2 cellular contexts compared by ENCODE assay signal in the genomic region with DNA sequence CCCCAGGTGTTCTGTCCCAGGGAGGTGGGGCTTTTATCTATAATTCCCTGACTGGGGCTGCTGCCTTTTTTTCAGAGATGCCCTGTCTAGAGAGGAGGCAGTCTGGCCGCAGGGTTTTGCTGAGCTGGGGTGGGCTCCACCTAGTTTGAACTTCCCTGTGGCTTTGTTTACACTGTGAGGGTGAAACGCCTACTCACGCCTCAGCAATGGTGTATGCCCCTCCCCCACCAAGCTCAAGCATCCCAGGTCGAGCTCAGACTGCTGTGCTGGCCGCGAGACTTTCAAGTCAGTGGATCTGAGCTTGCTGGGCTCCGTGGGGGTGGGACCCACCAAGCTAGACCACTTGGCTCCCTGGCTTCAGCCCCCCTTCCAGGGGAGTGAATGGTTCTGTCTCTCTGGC.
TF ChIP-seq lines count a peak whose summit lies in the region.

No MANE protein-coding gene starts in this region.

TF ChIP-seq in IMR-90, 13 proteins besides CTCF, POLR2A, EP300 and RAD21:
- TF ChIP-seq SMC3 (IDR thresholded peaks at IDR 0.05; ENCODE audit: low read depth, low read length) (no peak), MAFK (IDR thresholded peaks at IDR 0.05; ENCODE audit: low read depth, low read length) (no peak), CEBPB (IDR thresholded peaks at IDR 0.05; ENCODE audit: low read depth, low read length) (no peak), CHD1 (IDR thresholded peaks at IDR 0.05; ENCODE audit: low read depth, low read length) (no peak), MAZ (IDR thresholded peaks at IDR 0.05; ENCODE audit: borderline replicate concordance, low read depth, low read length) (no peak), BHLHE40 (IDR thresholded peaks at IDR 0.05; ENCODE audit: low read depth, low read length) (no peak), RCOR1 (IDR thresholded peaks at IDR 0.05; ENCODE audit: insufficient replicate concordance, low read length) (no peak), NFE2L2 (IDR thresholded peaks at IDR 0.05; ENCODE audit: low read depth, low read length) (no peak), FOS (IDR thresholded peaks at IDR 0.05; ENCODE audit: low read depth, low read length) (no peak), MXI1 (IDR thresholded peaks at IDR 0.05; ENCODE audit: borderline replicate concordance, low read depth, low read length) (no peak), RFX5 (IDR thresholded peaks at IDR 0.05; ENCODE audit: low read depth, low read length) (no peak)
- TF ChIP-seq, protein P1, sequence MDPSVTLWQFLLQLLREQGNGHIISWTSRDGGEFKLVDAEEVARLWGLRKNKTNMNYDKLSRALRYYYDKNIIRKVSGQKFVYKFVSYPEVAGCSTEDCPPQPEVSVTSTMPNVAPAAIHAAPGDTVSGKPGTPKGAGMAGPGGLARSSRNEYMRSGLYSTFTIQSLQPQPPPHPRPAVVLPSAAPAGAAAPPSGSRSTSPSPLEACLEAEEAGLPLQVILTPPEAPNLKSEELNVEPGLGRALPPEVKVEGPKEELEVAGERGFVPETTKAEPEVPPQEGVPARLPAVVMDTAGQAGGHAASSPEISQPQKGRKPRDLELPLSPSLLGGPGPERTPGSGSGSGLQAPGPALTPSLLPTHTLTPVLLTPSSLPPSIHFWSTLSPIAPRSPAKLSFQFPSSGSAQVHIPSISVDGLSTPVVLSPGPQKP (IDR thresholded peaks at IDR 0.05; ENCODE audit: borderline replicate concordance, low read depth, low read length): no peak
- TF ChIP-seq, protein P2, sequence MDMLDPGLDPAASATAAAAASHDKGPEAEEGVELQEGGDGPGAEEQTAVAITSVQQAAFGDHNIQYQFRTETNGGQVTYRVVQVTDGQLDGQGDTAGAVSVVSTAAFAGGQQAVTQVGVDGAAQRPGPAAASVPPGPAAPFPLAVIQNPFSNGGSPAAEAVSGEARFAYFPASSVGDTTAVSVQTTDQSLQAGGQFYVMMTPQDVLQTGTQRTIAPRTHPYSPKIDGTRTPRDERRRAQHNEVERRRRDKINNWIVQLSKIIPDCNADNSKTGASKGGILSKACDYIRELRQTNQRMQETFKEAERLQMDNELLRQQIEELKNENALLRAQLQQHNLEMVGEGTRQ (IDR thresholded peaks at IDR 0.05; ENCODE audit: low read depth, low read length): no peak

TF ChIP-seq in H1, 55 proteins besides CTCF, POLR2A, EP300 and RAD21:
- TF ChIP-seq BCL11A (IDR thresholded peaks at IDR 0.05; ENCODE audit: low read depth in 2 of 2, low read length in 2 of 2) (no peak), SAP30 (IDR thresholded peaks at IDR 0.05; ENCODE audit: insufficient read depth, insufficient replicate concordance, low read length) (no peak), POU5F1 (IDR thresholded peaks at IDR 0.05; ENCODE audit: low read depth, low read length) (no peak), RFX5 (IDR thresholded peaks at IDR 0.05; ENCODE audit: borderline replicate concordance, low read depth, low read length) (no peak), SP4 (IDR thresholded peaks at IDR 0.05; ENCODE audit: low read length) (no peak), HDAC2 (IDR thresholded peaks at IDR 0.05; ENCODE audit: borderline replicate concordance in 1 of 2, low read depth in 2 of 2, low read length in 2 of 2) (no peak), JUN (IDR thresholded peaks at IDR 0.05; ENCODE audit: low read depth, low read length) (no peak), CBX8 (IDR thresholded peaks at IDR 0.05; ENCODE audit: borderline replicate concordance, low read depth, low read length) (no peak), HDAC6 (IDR thresholded peaks at IDR 0.05; ENCODE audit: low read depth, low read length) (no peak), SIX5 (IDR thresholded peaks at IDR 0.05; ENCODE audit: low read depth, low read length) (no peak), RNF2 (IDR thresholded peaks at IDR 0.05; ENCODE audit: borderline replicate concordance, low read depth, low read length, missing control alignments, poor library complexity, severe bottlenecking) (no peak), KDM5A (IDR thresholded peaks at IDR 0.05; ENCODE audit: low read length) (no peak), BRCA1 (IDR thresholded peaks at IDR 0.05; ENCODE audit: low read depth, low read length) (no peak), SIRT6 (IDR thresholded peaks at IDR 0.05; ENCODE audit: low read length) (no peak), KDM4A (IDR thresholded peaks at IDR 0.05; ENCODE audit: low read depth, low read length, severe bottlenecking) (no peak), SP1 (IDR thresholded peaks at IDR 0.05; ENCODE audit: low read depth, low read length) (no peak)
- TF ChIP-seq, protein P3, sequence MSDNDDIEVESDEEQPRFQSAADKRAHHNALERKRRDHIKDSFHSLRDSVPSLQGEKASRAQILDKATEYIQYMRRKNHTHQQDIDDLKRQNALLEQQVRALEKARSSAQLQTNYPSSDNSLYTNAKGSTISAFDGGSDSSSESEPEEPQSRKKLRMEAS (IDR thresholded peaks at IDR 0.05): no peak
TF ChIP-seq in H1: peak in this region for 0.
